In the genomic region with DNA sequence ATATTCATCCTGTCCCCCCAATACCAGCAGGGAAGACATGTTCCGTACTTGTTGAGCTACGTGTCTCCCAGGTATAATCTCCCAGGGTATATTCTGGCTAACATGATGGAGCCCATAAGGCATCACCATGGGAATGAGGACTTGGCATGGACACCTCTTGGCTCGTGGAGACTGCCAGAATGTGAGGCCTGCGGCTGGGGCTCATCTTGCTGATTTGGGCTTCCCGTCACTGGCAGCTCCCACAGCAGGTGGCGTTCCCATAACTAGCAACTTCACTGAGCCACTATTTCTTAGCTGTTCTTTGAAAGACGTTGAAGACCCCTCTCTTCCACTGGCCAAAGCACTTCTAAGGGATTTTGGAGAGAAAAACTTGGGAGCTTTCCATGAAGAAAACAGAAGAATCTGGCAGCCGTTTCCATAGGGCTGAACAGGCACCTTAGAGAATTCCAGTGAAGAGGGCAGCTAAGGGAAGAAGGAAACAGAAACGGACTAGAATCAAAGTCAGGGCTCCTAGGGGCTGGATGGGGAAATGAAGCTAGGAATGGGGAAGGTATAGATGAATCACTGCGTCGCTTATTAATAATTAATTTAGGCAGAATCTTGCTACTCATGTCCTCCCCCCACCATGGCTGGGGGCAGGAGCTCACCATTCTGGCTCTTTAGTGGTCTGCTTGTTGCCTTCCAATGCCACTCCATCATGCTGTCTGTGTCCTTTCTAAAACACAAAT, we compare ENCODE assay signal across 12 cellular contexts. TPM values are rescaled to one million over a fixed set of nuclear protein-coding genes. Genes with fewer than 3 reads are reported as not detected.
A peak's percentile ranks its signal among the peaks of the same experiment; 100 is the strongest.
DNase-seq lines count a peak whose midpoint lies in the region; ATAC-seq and TF ChIP-seq lines count a peak whose summit lies in the region.
"Had no signal": no experiment of that assay in that cellular context is flagged by ENCODE, and none has a peak within 500 bp of the region (broad histone marks: within the 10 kb centered on the region; RNA-seq: fewer than 3 reads in every experiment).

No MANE protein-coding gene starts in this region.

- H3K27ac ChIP-seq in osteoblast (ENCODE audit: low read depth, low read length) (no peak overlapping the region), aorta (ENCODE audit: low read depth in 1 of 2, low read length in 2 of 2) (peak overlapping the region; percentile 91 to 99), thyroid gland (no peak overlapping the region)

- ATAC-seq in Right ventricle myocardium superior (ENCODE audit: poor library complexity) (peak; percentile 15), aorta (ENCODE audit: low FRiP score) (no peak), HG02642 (IDR thresholded peaks at IDR 0.05; ENCODE audit: poor library complexity, unreplicated experiment) (no peak)
- ATAC-seq in stimulated activated memory B cell treated with anti-CD40 and anti-IgM and Interleukin-4, amounts not matched to agents 10 μg/mL and 1 μg/mL and 100 μg/mL, for 72 hours, result no peak

- no peaks in the 10 kb centered on the region for H3K79me2 ChIP-seq in osteoblast (ENCODE audit: insufficient read depth, low read length)

- H3K4me3 ChIP-seq in fibroblast of the aortic adventitia (ENCODE audit: low read depth, low read length), result no peak overlapping the region
- no peak overlapping the region for H3K4me3 ChIP-seq in osteoblast (ENCODE audit: insufficient read depth, low read length)
- no peak overlapping the region for H3K4me3 ChIP-seq in aorta (ENCODE audit: low read length in 2 of 2)
- H3K4me3 ChIP-seq in thyroid gland (replicated peaks in 1 of 3), result no peak overlapping the region

- WGBS in aorta, 2 donors, result 27 to 28% methylated on average over 11 of the region's 11 CpGs
- 78 to 88% methylated on average over 11 of the region's 11 CpGs for WGBS in thyroid gland, 2 donors

- H3K4me1 ChIP-seq in osteoblast (ENCODE audit: insufficient read depth, low read length) (peaks cover 7% of the 10 kb centered on the region), aorta (ENCODE audit: control insufficient read depth in 1 of 2, insufficient read depth in 2 of 2, low read length in 2 of 2) (peaks cover 5 to 11% of the 10 kb centered on the region in 2 donors), thyroid gland (peaks cover 9 to 15% of the 10 kb centered on the region in 2 donors)

- peaks cover 10% of the 10 kb centered on the region for H3K27me3 Mint-ChIP-seq in stimulated activated memory B cell treated with anti-CD40 and anti-IgM and Interleukin-4, amounts not matched to agents 10 μg/mL and 1 μg/mL and 100 μg/mL, for 72 hours

- H3K36me3 Mint-ChIP-seq in stimulated activated memory B cell treated with anti-CD40 and anti-IgM and Interleukin-4, amounts not matched to agents 10 μg/mL and 1 μg/mL and 100 μg/mL, for 72 hours, result no peaks in the 10 kb centered on the region

- H4K20me1 ChIP-seq in osteoblast (ENCODE audit: insufficient read depth, low read length), result no peaks in the 10 kb centered on the region

- intact Hi-C loops in Right ventricle myocardium superior (cut with DNase I) (no loop called here), cardiac septum (cut with DNase I) (loop anchor here (5.0 kb wide), 1 partner anchor 53 kb away; no protein-coding TSS in a partner anchor), aorta (cut with DNase I) (loop anchor here (2.0 to 10.0 kb wide), 5 partner anchors 20 to 58 kb away; no protein-coding TSS in a partner anchor), thyroid gland (cut with DNase I) (no loop called here)

- no peak overlapping the region for H3K4me3 Mint-ChIP-seq in stimulated activated memory B cell treated with anti-CD40 and anti-IgM and Interleukin-4, amounts not matched to agents 10 μg/mL and 1 μg/mL and 100 μg/mL, for 72 hours
- H3K4me3 Mint-ChIP-seq: activated naive CD4-positive, alpha-beta T cell treated with anti-CD3 and anti-CD28 coated beads for 36 hours; immature natural killer cell had no signal

- no peak overlapping the region for H3K4me2 ChIP-seq in osteoblast (ENCODE audit: insufficient read depth, low read length)

- H3K9me3 ChIP-seq in osteoblast (ENCODE audit: low read depth, low read length) (no peaks in the 10 kb centered on the region), aorta (ENCODE audit: control insufficient read depth, low read length) (no peaks in the 10 kb centered on the region), thyroid gland (no peaks in the 10 kb centered on the region)

- H3K9me3 Mint-ChIP-seq in stimulated activated memory B cell treated with anti-CD40 and anti-IgM and Interleukin-4, amounts not matched to agents 10 μg/mL and 1 μg/mL and 100 μg/mL, for 72 hours, result no peaks in the 10 kb centered on the region
- H3K9me3 Mint-ChIP-seq: activated naive CD4-positive, alpha-beta T cell treated with anti-CD3 and anti-CD28 coated beads for 36 hours; immature natural killer cell had no signal

- no peak for TF ChIP-seq POLR2A in thyroid gland (IDR thresholded peaks at IDR 0.05)

- no peaks in the 10 kb centered on the region for H3K36me3 ChIP-seq in osteoblast (ENCODE audit: insufficient read depth, low read length)
- H3K36me3 ChIP-seq in aorta (ENCODE audit: control insufficient read depth in 1 of 2, insufficient read depth in 2 of 2, low read length in 1 of 2), result no peaks in the 10 kb centered on the region
- no peaks in the 10 kb centered on the region for H3K36me3 ChIP-seq in thyroid gland

- DNase-seq in Right ventricle myocardium superior, result no peak
- DNase-seq in cardiac septum (ENCODE audit: low spot score), result no peak
- DNase-seq in fibroblast of the aortic adventitia (ENCODE audit: low read depth), result no peak
- peak; percentile 26 for DNase-seq in osteoblast (ENCODE audit: insufficient read length, low spot score, missing footprints)
- DNase-seq in aorta, result peak in 1 of 2 donors; percentile 79
- no peak for DNase-seq in thyroid gland
- DNase-seq: activated naive CD4-positive, alpha-beta T cell treated with anti-CD3 and anti-CD28 coated beads for 36 hours; immature natural killer cell; NCI-H69; SHP77 had no signal

- no peaks in the 10 kb centered on the region for H3K27me3 ChIP-seq in osteoblast (ENCODE audit: insufficient read depth, low read length)
- no peaks in the 10 kb centered on the region for H3K27me3 ChIP-seq in aorta (ENCODE audit: control insufficient read depth in 1 of 2, insufficient read depth in 2 of 2, low read length in 1 of 2)
- no peaks in the 10 kb centered on the region for H3K27me3 ChIP-seq in thyroid gland

- H3K27ac Mint-ChIP-seq in stimulated activated memory B cell treated with anti-CD40 and anti-IgM and Interleukin-4, amounts not matched to agents 10 μg/mL and 1 μg/mL and 100 μg/mL, for 72 hours, result no peak overlapping the region
- H3K27ac Mint-ChIP-seq: activated naive CD4-positive, alpha-beta T cell treated with anti-CD3 and anti-CD28 coated beads for 36 hours had no signal

- TF ChIP-seq CTCF in fibroblast of the aortic adventitia (IDR thresholded peaks at IDR 0.05; ENCODE audit: insufficient read depth, low read length) (peak; percentile 7), osteoblast (IDR thresholded peaks at IDR 0.05; ENCODE audit: extremely low read depth, low read depth, low read length) (no peak), thyroid gland (IDR thresholded peaks at IDR 0.05) (no peak)

- H3K4me1 Mint-ChIP-seq in stimulated activated memory B cell treated with anti-CD40 and anti-IgM and Interleukin-4, amounts not matched to agents 10 μg/mL and 1 μg/mL and 100 μg/mL, for 72 hours, result no peaks in the 10 kb centered on the region

- peak overlapping the region; percentile 15 for H2AFZ ChIP-seq in osteoblast (ENCODE audit: low read length)

RNA-seq across cellular contexts. Expression of a gene that starts 39.7 kb away (rescaled TPM):
- total RNA-seq in Right ventricle myocardium superior (11.9 TPM), cardiac septum (25.8 TPM), fibroblast of the aortic adventitia (ENCODE audit: low replicate concordance) (1.4 and 26.2 TPM in 2 replicates), osteoblast (42.3 and 63.6 TPM in 2 replicates), aorta (1,000 to 10,000 TPM in 1 of 2 donors, 100 to 1,000 TPM in 1; 129 to 2,160 TPM), thyroid gland (100 to 1,000 TPM in 2 of 4 donors, 10 to 100 TPM in 2; 32.1 to 239 (median 121) TPM)
- 100 to 1,000 TPM; 154 to 504 TPM for polyA plus RNA-seq in aorta

Comparison
In these comparisons a context has a peak if more than half of its experiments do, and no peak if none do; other contexts are left out.
1. intact Hi-C loops: an anchor here in cardiac septum (5.0 kb wide) and aorta (2.0 to 10.0 kb wide); none called in Right ventricle myocardium superior and thyroid gland.
2. H3K27ac ChIP-seq: peak in aorta (2 of 2); none in osteoblast (single experiment) and thyroid gland (0 of 3).